20 cellular contexts compared by ENCODE assay signal in genomic region chr20:435558-435957, GRCh38.
"Had no signal": no experiment of that assay in that cellular context is flagged by ENCODE, and none has a peak within 500 bp of the region (broad histone marks: within the 10 kb centered on the region; RNA-seq: fewer than 3 reads in every experiment).

No MANE protein-coding gene starts in this region.

- H3K9me3 ChIP-seq: esophagus muscularis mucosa, left ventricle myocardium inferior, mucosa of descending colon, tibial artery, vagina had no signal

- H3K9me3 Mint-ChIP-seq: activated CD4-positive, alpha-beta T cell treated with anti-CD3 and anti-CD28 coated beads, Interleukin-2, amount 10 ng/mL, durations not matched to agents 7 days and 5 days; activated naive CD4-positive, alpha-beta T cell treated with anti-CD3 and anti-CD28 coated beads for 36 hours; activated T-helper 17 cell treated with anti-CD3 and anti-CD28 coated beads, Interleukin-2, amount 50 U/mL, for 72 hours; nephron progenitor cell; WTC11 had no signal

- H3K4me3 Mint-ChIP-seq: activated naive CD4-positive, alpha-beta T cell treated with anti-CD3 and anti-CD28 coated beads for 36 hours; activated T-helper 17 cell treated with anti-CD3 and anti-CD28 coated beads, Interleukin-2, amount 50 U/mL, for 72 hours; nephron progenitor cell; WTC11 had no signal

- H3K79me2 ChIP-seq: hepatocyte had no signal

- ATAC-seq: activated T-helper 17 cell treated with anti-CD3 and anti-CD28 coated beads, Interleukin-2, amount 50 U/mL, for 72 hours; mucosa of descending colon had no signal

- H3K27me3 Mint-ChIP-seq: activated CD4-positive, alpha-beta T cell treated with anti-CD3 and anti-CD28 coated beads, Interleukin-2, amount 10 ng/mL, durations not matched to agents 7 days and 5 days; activated T-helper 17 cell treated with anti-CD3 and anti-CD28 coated beads, Interleukin-2, amount 50 U/mL, for 72 hours had no signal

- H2AFZ ChIP-seq: hepatocyte had no signal

- H3K4me2 ChIP-seq: hepatocyte had no signal

- DNase-seq: activated CD4-positive, alpha-beta T cell treated with anti-CD3 and anti-CD28 coated beads, Interleukin-2, amount 10 ng/mL, durations not matched to agents 7 days and 5 days; activated CD8-positive, alpha-beta memory T cell treated with anti-CD3 and anti-CD28 coated beads for 24 hours; activated naive CD4-positive, alpha-beta T cell treated with anti-CD3 and anti-CD28 coated beads for 36 hours; activated T-cell treated with anti-CD3 and anti-CD28 coated beads for 4 hours; kidney; left ventricle myocardium inferior; mucosa of descending colon; nephron progenitor cell; stimulated activated CD4-positive, alpha-beta T cell treated with anti-CD3 and anti-CD28 coated beads, Interleukin-12 subunit alpha, Interleukin-12 subunit beta, amount 100 ng/mL, for 4 hours; stimulated activated CD4-positive, alpha-beta T cell treated with anti-CD3 and anti-CD28 coated beads, Interleukin-2, amount 100 ng/mL, for 24 hours; stimulated activated naive CD4-positive, alpha-beta T cell; T-helper 2 cell; tibial artery had no signal

- FAIRE-seq: colon, kidney had no signal

- H3K4me1 ChIP-seq: tibial artery had no signal

- H3K27ac ChIP-seq: cardiac muscle cell, esophagus muscularis mucosa, hepatocyte, left ventricle myocardium inferior, tibial artery, vagina had no signal

- H3K27me3 ChIP-seq: cardiac muscle cell, esophagus muscularis mucosa, hepatocyte, tibial artery, vagina had no signal

- H3K27ac Mint-ChIP-seq: activated CD4-positive, alpha-beta T cell treated with anti-CD3 and anti-CD28 coated beads, Interleukin-2, amount 10 ng/mL, durations not matched to agents 7 days and 5 days; activated naive CD4-positive, alpha-beta T cell treated with anti-CD3 and anti-CD28 coated beads for 36 hours; activated T-helper 17 cell treated with anti-CD3 and anti-CD28 coated beads, Interleukin-2, amount 50 U/mL, for 72 hours; WTC11 had no signal

- H3K4me3 ChIP-seq: cardiac muscle cell, esophagus muscularis mucosa, hepatocyte, left ventricle myocardium inferior, mucosa of descending colon, tibial artery, vagina had no signal
